ENCODE assay signal across 1 cellular context in the genomic region with DNA sequence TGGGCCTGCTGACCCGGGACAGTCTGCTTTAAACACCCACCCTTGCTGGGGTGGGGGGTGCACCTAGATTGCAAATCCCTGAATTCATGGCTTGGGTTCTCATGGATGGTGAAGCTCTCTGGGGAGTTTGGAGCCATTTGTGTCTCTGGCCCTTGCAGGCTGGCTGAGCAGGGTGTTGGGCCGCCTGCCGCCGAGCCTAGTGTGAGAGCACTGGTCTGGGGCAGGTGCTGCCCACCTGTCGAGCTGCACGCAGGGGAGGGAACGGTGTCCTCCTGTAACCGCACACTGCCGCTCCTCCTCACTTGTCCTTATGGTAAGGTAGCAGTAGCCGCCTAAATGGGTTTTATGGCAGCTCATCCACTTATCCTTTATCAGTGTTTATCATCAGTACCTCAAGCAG.
TF ChIP-seq lines count a peak whose summit lies in the region.

No MANE protein-coding gene starts in this region.

TF ChIP-seq in GM23338, 12 proteins besides CTCF, POLR2A, EP300 and RAD21 (continued from another document):
- TF ChIP-seq, protein P1, sequence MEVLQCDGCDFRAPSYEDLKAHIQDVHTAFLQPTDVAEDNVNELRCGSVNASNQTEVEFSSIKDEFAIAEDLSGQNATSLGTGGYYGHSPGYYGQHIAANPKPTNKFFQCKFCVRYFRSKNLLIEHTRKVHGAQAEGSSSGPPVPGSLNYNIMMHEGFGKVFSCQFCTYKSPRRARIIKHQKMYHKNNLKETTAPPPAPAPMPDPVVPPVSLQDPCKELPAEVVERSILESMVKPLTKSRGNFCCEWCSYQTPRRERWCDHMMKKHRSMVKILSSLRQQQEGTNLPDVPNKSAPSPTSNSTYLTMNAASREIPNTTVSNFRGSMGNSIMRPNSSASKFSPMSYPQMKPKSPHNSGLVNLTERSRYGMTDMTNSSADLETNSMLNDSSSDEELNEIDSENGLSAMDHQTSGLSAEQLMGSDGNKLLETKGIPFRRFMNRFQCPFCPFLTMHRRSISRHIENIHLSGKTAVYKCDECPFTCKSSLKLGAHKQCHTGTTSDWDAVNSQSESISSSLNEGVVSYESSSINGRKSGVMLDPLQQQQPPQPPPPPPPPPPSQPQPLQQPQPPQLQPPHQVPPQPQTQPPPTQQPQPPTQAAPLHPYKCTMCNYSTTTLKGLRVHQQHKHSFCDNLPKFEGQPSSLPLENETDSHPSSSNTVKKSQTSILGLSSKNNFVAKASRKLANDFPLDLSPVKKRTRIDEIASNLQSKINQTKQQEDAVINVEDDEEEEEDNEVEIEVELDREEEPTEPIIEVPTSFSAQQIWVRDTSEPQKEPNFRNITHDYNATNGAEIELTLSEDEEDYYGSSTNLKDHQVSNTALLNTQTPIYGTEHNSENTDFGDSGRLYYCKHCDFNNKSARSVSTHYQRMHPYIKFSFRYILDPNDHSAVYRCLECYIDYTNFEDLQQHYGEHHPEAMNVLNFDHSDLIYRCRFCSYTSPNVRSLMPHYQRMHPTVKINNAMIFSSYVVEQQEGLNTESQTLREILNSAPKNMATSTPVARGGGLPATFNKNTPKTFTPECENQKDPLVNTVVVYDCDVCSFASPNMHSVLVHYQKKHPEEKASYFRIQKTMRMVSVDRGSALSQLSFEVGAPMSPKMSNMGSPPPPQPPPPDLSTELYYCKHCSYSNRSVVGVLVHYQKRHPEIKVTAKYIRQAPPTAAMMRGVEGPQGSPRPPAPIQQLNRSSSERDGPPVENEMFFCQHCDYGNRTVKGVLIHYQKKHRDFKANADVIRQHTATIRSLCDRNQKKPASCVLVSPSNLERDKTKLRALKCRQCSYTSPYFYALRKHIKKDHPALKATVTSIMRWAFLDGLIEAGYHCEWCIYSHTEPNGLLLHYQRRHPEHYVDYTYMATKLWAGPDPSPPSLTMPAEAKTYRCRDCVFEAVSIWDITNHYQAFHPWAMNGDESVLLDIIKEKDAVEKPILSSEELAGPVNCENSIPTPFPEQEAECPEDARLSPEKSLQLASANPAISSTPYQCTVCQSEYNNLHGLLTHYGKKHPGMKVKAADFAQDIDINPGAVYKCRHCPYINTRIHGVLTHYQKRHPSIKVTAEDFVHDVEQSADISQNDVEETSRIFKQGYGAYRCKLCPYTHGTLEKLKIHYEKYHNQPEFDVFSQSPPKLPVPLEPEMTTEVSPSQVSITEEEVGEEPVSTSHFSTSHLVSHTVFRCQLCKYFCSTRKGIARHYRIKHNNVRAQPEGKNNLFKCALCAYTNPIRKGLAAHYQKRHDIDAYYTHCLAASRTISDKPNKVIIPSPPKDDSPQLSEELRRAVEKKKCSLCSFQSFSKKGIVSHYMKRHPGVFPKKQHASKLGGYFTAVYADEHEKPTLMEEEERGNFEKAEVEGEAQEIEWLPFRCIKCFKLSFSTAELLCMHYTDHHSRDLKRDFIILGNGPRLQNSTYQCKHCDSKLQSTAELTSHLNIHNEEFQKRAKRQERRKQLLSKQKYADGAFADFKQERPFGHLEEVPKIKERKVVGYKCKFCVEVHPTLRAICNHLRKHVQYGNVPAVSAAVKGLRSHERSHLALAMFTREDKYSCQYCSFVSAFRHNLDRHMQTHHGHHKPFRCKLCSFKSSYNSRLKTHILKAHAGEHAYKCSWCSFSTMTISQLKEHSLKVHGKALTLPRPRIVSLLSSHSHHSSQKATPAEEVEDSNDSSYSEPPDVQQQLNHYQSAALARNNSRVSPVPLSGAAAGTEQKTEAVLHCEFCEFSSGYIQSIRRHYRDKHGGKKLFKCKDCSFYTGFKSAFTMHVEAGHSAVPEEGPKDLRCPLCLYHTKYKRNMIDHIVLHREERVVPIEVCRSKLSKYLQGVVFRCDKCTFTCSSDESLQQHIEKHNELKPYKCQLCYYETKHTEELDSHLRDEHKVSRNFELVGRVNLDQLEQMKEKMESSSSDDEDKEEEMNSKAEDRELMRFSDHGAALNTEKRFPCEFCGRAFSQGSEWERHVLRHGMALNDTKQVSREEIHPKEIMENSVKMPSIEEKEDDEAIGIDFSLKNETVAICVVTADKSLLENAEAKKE (CRISPR knock-in tag; IDR thresholded peaks at IDR 0.05): no peak
- TF ChIP-seq EZH2 (IDR thresholded peaks at IDR 0.05; ENCODE audit: low read depth, unreplicated experiment) (no peak), STAT1 (IDR thresholded peaks at IDR 0.05; ENCODE audit: unreplicated experiment) (no peak), NANOG (IDR thresholded peaks at IDR 0.05; ENCODE audit: borderline replicate concordance) (no peak), CREB1 (CRISPR knock-in tag; IDR thresholded peaks at IDR 0.05; ENCODE audit: low read depth) (no peak), EZH2phosphoT487 (IDR thresholded peaks at IDR 0.05; ENCODE audit: unreplicated experiment) (no peak), POLR2AphosphoS5 (IDR thresholded peaks at IDR 0.05; ENCODE audit: low read depth) (no peak)
- TF ChIP-seq, protein P2, sequence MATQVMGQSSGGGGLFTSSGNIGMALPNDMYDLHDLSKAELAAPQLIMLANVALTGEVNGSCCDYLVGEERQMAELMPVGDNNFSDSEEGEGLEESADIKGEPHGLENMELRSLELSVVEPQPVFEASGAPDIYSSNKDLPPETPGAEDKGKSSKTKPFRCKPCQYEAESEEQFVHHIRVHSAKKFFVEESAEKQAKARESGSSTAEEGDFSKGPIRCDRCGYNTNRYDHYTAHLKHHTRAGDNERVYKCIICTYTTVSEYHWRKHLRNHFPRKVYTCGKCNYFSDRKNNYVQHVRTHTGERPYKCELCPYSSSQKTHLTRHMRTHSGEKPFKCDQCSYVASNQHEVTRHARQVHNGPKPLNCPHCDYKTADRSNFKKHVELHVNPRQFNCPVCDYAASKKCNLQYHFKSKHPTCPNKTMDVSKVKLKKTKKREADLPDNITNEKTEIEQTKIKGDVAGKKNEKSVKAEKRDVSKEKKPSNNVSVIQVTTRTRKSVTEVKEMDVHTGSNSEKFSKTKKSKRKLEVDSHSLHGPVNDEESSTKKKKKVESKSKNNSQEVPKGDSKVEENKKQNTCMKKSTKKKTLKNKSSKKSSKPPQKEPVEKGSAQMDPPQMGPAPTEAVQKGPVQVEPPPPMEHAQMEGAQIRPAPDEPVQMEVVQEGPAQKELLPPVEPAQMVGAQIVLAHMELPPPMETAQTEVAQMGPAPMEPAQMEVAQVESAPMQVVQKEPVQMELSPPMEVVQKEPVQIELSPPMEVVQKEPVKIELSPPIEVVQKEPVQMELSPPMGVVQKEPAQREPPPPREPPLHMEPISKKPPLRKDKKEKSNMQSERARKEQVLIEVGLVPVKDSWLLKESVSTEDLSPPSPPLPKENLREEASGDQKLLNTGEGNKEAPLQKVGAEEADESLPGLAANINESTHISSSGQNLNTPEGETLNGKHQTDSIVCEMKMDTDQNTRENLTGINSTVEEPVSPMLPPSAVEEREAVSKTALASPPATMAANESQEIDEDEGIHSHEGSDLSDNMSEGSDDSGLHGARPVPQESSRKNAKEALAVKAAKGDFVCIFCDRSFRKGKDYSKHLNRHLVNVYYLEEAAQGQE (IDR thresholded peaks at IDR 0.05; ENCODE audit: unreplicated experiment): no peak
